Comparison of ENCODE assay signal across 2 cellular contexts in the genomic region with DNA sequence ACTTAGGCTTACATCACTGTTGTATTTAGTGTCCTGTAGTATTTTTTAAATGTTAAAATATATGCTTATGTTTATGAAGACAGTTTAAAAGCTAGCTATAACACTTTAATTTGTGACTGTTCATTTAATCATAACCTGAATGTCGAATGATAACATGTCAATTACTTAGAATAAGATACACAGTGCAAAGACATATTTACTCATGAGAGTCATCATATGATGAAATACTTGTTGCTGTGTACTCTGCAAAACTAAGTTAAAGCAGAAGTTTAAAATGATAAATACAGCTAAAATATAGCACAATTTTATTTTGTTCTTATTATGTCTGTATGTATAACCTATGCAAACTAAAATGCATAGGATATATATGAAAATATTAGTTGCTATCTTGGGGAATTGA.
TF ChIP-seq lines count a peak whose summit lies in the region.

No MANE protein-coding gene starts in this region.

TF ChIP-seq in liver, 16 proteins besides CTCF, POLR2A, EP300 and RAD21:
- TF ChIP-seq EGR1 (IDR thresholded peaks at IDR 0.05; ENCODE audit: low read depth in 2 of 2) (no peak), TAF1 (conservative IDR thresholded peaks at IDR 0.05) (no peak), YY1 (IDR thresholded peaks at IDR 0.05) (no peak), HNF4G (IDR thresholded peaks at IDR 0.05) (no peak), JUND (IDR thresholded peaks at IDR 0.05) (peak in 1 of 2 donors; percentile 37), GABPA (IDR thresholded peaks at IDR 0.05 in 1 of 2, conservative IDR thresholded peaks at IDR 0.05 in 1 of 2) (no peak), HNF4A (conservative IDR thresholded peaks at IDR 0.05) (peak; percentile 23 to 36), FOXA2 (IDR thresholded peaks at IDR 0.05) (peak; percentile 59), SP1 (IDR thresholded peaks at IDR 0.05) (no peak), FOXA1 (IDR thresholded peaks at IDR 0.05) (no peak), NR2F2 (IDR thresholded peaks at IDR 0.05) (no peak), RXRA (IDR thresholded peaks at IDR 0.05) (no peak)
- TF ChIP-seq, protein P1, sequence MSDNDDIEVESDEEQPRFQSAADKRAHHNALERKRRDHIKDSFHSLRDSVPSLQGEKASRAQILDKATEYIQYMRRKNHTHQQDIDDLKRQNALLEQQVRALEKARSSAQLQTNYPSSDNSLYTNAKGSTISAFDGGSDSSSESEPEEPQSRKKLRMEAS (IDR thresholded peaks at IDR 0.05): no peak
- TF ChIP-seq, protein P2, sequence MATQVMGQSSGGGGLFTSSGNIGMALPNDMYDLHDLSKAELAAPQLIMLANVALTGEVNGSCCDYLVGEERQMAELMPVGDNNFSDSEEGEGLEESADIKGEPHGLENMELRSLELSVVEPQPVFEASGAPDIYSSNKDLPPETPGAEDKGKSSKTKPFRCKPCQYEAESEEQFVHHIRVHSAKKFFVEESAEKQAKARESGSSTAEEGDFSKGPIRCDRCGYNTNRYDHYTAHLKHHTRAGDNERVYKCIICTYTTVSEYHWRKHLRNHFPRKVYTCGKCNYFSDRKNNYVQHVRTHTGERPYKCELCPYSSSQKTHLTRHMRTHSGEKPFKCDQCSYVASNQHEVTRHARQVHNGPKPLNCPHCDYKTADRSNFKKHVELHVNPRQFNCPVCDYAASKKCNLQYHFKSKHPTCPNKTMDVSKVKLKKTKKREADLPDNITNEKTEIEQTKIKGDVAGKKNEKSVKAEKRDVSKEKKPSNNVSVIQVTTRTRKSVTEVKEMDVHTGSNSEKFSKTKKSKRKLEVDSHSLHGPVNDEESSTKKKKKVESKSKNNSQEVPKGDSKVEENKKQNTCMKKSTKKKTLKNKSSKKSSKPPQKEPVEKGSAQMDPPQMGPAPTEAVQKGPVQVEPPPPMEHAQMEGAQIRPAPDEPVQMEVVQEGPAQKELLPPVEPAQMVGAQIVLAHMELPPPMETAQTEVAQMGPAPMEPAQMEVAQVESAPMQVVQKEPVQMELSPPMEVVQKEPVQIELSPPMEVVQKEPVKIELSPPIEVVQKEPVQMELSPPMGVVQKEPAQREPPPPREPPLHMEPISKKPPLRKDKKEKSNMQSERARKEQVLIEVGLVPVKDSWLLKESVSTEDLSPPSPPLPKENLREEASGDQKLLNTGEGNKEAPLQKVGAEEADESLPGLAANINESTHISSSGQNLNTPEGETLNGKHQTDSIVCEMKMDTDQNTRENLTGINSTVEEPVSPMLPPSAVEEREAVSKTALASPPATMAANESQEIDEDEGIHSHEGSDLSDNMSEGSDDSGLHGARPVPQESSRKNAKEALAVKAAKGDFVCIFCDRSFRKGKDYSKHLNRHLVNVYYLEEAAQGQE (IDR thresholded peaks at IDR 0.05): no peak
- TF ChIP-seq, protein P3, sequence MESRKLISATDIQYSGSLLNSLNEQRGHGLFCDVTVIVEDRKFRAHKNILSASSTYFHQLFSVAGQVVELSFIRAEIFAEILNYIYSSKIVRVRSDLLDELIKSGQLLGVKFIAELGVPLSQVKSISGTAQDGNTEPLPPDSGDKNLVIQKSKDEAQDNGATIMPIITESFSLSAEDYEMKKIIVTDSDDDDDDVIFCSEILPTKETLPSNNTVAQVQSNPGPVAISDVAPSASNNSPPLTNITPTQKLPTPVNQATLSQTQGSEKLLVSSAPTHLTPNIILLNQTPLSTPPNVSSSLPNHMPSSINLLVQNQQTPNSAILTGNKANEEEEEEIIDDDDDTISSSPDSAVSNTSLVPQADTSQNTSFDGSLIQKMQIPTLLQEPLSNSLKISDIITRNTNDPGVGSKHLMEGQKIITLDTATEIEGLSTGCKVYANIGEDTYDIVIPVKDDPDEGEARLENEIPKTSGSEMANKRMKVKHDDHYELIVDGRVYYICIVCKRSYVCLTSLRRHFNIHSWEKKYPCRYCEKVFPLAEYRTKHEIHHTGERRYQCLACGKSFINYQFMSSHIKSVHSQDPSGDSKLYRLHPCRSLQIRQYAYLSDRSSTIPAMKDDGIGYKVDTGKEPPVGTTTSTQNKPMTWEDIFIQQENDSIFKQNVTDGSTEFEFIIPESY (IDR thresholded peaks at IDR 0.05): no peak
- TF ChIP-seq, protein P4, sequence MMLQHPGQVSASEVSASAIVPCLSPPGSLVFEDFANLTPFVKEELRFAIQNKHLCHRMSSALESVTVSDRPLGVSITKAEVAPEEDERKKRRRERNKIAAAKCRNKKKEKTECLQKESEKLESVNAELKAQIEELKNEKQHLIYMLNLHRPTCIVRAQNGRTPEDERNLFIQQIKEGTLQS (IDR thresholded peaks at IDR 0.05): peak; percentile 53
TF ChIP-seq in liver: peak in this region for 4.

TF ChIP-seq in HepG2, 621 proteins besides CTCF, POLR2A, EP300 and RAD21:
- TF ChIP-seq MYNN (CRISPR knock-in tag; IDR thresholded peaks at IDR 0.05; ENCODE audit: low read depth): no peak
- no peak for TF ChIP-seq SKI (IDR thresholded peaks at IDR 0.05; ENCODE audit: partially characterized antibody)
